Comparison of ENCODE assay signal across 15 cellular contexts in the genomic region with DNA sequence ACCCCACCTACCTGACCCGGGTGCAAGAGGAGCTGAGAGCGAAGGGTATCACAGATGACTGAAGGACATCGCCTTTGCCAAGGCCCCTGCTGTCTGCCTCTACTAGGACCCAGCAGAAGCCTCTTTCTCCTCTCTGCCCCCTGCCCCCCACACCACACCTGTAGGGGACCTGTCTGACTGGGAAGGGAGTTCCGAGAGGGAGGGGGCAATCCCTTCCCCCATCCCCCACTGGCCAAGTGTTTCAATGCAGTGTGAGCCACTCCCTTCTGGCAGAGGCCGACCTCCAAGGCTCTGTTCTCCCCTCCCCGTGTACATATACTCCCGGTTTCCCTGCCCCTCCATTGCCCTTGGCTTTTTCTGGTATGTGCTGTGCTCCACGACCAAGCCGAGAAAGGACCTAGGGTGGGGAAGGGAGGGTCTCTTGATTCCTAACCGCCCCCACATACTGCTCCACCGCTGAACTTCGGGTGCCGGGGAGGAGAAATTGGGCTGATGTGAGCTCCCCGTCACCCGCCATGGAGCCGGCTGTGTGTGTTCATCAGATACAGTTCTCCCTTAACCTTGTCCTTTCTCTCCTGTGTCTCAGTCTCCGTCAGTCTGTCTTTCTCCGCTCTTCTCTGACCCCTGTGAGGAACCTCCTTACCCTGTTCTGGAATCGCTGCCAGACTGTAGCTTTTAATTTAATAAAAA. TPM values are rescaled to one million over a fixed set of nuclear protein-coding genes. Genes with fewer than 3 reads are reported as not detected.
A peak's percentile ranks its signal among the peaks of the same experiment; 100 is the strongest.
DNase-seq lines count a peak whose midpoint lies in the region; ATAC-seq and TF ChIP-seq lines count a peak whose summit lies in the region.
"Had no signal": no experiment of that assay in that cellular context is flagged by ENCODE, and none has a peak within 500 bp of the region (broad histone marks: within the 10 kb centered on the region; RNA-seq: fewer than 3 reads in every experiment).

No MANE protein-coding gene starts in this region.

- H3K4me1 ChIP-seq in left ventricle myocardium inferior, result peaks cover 96% of the 10 kb centered on the region
- H3K4me1 ChIP-seq in ovary (ENCODE audit: insufficient read depth), result peaks cover 3% of the 10 kb centered on the region
- no peaks in the 10 kb centered on the region for H3K4me1 ChIP-seq in uterus
- peaks cover 25% of the 10 kb centered on the region for H3K4me1 ChIP-seq in effector memory CD4-positive, alpha-beta T cell (ENCODE audit: control insufficient read depth, insufficient read depth, low read length, poor library complexity, severe bottlenecking)

- H3K27me3 Mint-ChIP-seq in glutamatergic neuron (ENCODE audit: unreplicated experiment), result peaks cover 13% of the 10 kb centered on the region
- peaks cover 28% of the 10 kb centered on the region for H3K27me3 Mint-ChIP-seq in activated CD4-positive, alpha-beta memory T cell treated with anti-CD3 and anti-CD28 coated beads, Interleukin-2, amount 10 ng/mL, durations not matched to agents 7 days and 5 days

- H3K27me3 ChIP-seq in left ventricle myocardium inferior (ENCODE audit: low read depth), result peaks cover 4% of the 10 kb centered on the region
- H3K27me3 ChIP-seq in ovary, result no peaks in the 10 kb centered on the region
- H3K27me3 ChIP-seq in uterus, result no peaks in the 10 kb centered on the region
- H3K27me3 ChIP-seq in effector memory CD4-positive, alpha-beta T cell (replicated peaks; ENCODE audit: control insufficient read depth, insufficient read depth, low read length, poor library complexity, severe bottlenecking), result peaks cover 8% of the 10 kb centered on the region
- H3K27me3 ChIP-seq: MG63 had no signal

- no peak for DNase-seq in left ventricle myocardium inferior
- DNase-seq in Right ventricle myocardium superior, result no peak
- peak; percentile 31 for DNase-seq in glutamatergic neuron
- peak in 3 of 5 donors; percentile 40 to 59 (median 54) for DNase-seq in ovary
- DNase-seq in uterus, result peak; percentile 38 to 44
- DNase-seq in effector memory CD4-positive, alpha-beta T cell, result no peak
- DNase-seq in stimulated activated naive CD8-positive, alpha-beta T cell treated with anti-CD3 and anti-CD28 coated beads, Interleukin-15, Interleukin-2, amounts not matched to agents 100 U/mL and 50 U/mL, for 24 hours, result no peak
- DNase-seq in activated CD4-positive, alpha-beta memory T cell treated with anti-CD3 and anti-CD28 coated beads, Interleukin-2, amount 10 ng/mL, durations not matched to agents 7 days and 5 days, result no peak
- DNase-seq: activated CD4-positive, alpha-beta T cell treated with anti-CD3 and anti-CD28 coated beads, Interleukin-2, amount 50 U/mL, for 48 hours; activated effector memory CD4-positive, alpha-beta T cell treated with Interleukin-2 at 50 U/mL for 16 hours; MG63; NCI-H2107; NCI-H774; right lobe of liver; stimulated activated naive CD4-positive, alpha-beta T cell treated with Interleukin-2 at 50 U/mL for 16 hours had no signal

- POLR2A ChIA-PET in activated CD4-positive, alpha-beta memory T cell treated with anti-CD3 and anti-CD28 coated beads, Interleukin-2, amount 10 ng/mL, durations not matched to agents 7 days and 5 days (lab: Charles Lee), result no interaction called here

- no peak for ATAC-seq in Right ventricle myocardium superior (ENCODE audit: poor library complexity)
- no peak for ATAC-seq in stimulated activated naive CD8-positive, alpha-beta T cell treated with anti-CD3 and anti-CD28 coated beads, Interleukin-15, Interleukin-2, amounts not matched to agents 100 U/mL and 50 U/mL, for 24 hours
- ATAC-seq: right lobe of liver had no signal

- peak overlapping the region; percentile 82 for H3K4me3 Mint-ChIP-seq in glutamatergic neuron (ENCODE audit: unreplicated experiment)
- H3K4me3 Mint-ChIP-seq in activated CD4-positive, alpha-beta memory T cell treated with anti-CD3 and anti-CD28 coated beads, Interleukin-2, amount 10 ng/mL, durations not matched to agents 7 days and 5 days, result no peak overlapping the region

- intact Hi-C loops in left ventricle myocardium inferior (cut with micrococcal nuclease) (no loop called here), Right ventricle myocardium superior (cut with DNase I) (no loop called here), ovary (cut with DNase I) (no loop called here), uterus (cut with DNase I; ENCODE audit: low total_unique reads) (no loop called here)

- WGBS in ovary, 3 donors, result 16 to 22% (median 18%) methylated on average over 19 of the region's 19 CpGs

- peaks cover 18% of the 10 kb centered on the region for H3K36me3 ChIP-seq in left ventricle myocardium inferior
- H3K36me3 ChIP-seq in ovary, result no peaks in the 10 kb centered on the region
- no peaks in the 10 kb centered on the region for H3K36me3 ChIP-seq in uterus
- no peaks in the 10 kb centered on the region for H3K36me3 ChIP-seq in effector memory CD4-positive, alpha-beta T cell (ENCODE audit: control insufficient read depth, insufficient read depth, low read length)
- H3K36me3 ChIP-seq: MG63, right lobe of liver had no signal

- H3K9me3 Mint-ChIP-seq in glutamatergic neuron (ENCODE audit: unreplicated experiment), result peaks cover 22% of the 10 kb centered on the region
- H3K9me3 Mint-ChIP-seq in activated CD4-positive, alpha-beta memory T cell treated with anti-CD3 and anti-CD28 coated beads, Interleukin-2, amount 10 ng/mL, durations not matched to agents 7 days and 5 days, result no peaks in the 10 kb centered on the region

- CTCF ChIA-PET in activated CD4-positive, alpha-beta memory T cell treated with anti-CD3 and anti-CD28 coated beads, Interleukin-2, amount 10 ng/mL, durations not matched to agents 7 days and 5 days (lab: Charles Lee), result interaction anchor here (2.1 kb wide), 1 partner anchor 11 kb away, joined by 5 read pairs; no protein-coding TSS in a partner anchor

- no peaks in the 10 kb centered on the region for H3K36me3 Mint-ChIP-seq in glutamatergic neuron (ENCODE audit: unreplicated experiment)
- H3K36me3 Mint-ChIP-seq in activated CD4-positive, alpha-beta memory T cell treated with anti-CD3 and anti-CD28 coated beads, Interleukin-2, amount 10 ng/mL, durations not matched to agents 7 days and 5 days (ENCODE audit: low read depth), result peaks cover 2% of the 10 kb centered on the region

- no peak for TF ChIP-seq POLR2A in ovary (IDR thresholded peaks at IDR 0.05)
- no peak for TF ChIP-seq POLR2A in uterus (IDR thresholded peaks at IDR 0.05)

- H3K4me1 Mint-ChIP-seq in glutamatergic neuron (ENCODE audit: low read depth, unreplicated experiment), result peaks cover 43% of the 10 kb centered on the region
- peaks cover 16% of the 10 kb centered on the region for H3K4me1 Mint-ChIP-seq in activated CD4-positive, alpha-beta memory T cell treated with anti-CD3 and anti-CD28 coated beads, Interleukin-2, amount 10 ng/mL, durations not matched to agents 7 days and 5 days

- H3K4me3 ChIP-seq in left ventricle myocardium inferior, result peak overlapping the region; percentile 87
- peak overlapping the region; percentile 68 for H3K4me3 ChIP-seq in ovary
- peak overlapping the region; percentile 70 to 81 for H3K4me3 ChIP-seq in uterus
- no peak overlapping the region for H3K4me3 ChIP-seq in effector memory CD4-positive, alpha-beta T cell (ENCODE audit: insufficient read depth, low read depth, low read length, poor library complexity, severe bottlenecking)
- H3K4me3 ChIP-seq: MG63 had no signal

- H3K9me3 ChIP-seq in left ventricle myocardium inferior (replicated peaks) (no peaks in the 10 kb centered on the region), ovary (no peaks in the 10 kb centered on the region), uterus (no peaks in the 10 kb centered on the region)
- no peaks in the 10 kb centered on the region for H3K9me3 ChIP-seq in effector memory CD4-positive, alpha-beta T cell (ENCODE audit: control insufficient read depth, low read length)
- H3K9me3 ChIP-seq: MG63, right lobe of liver had no signal

- peak overlapping the region; percentile 52 for H3K27ac Mint-ChIP-seq in glutamatergic neuron (ENCODE audit: unreplicated experiment)
- H3K27ac Mint-ChIP-seq in activated CD4-positive, alpha-beta memory T cell treated with anti-CD3 and anti-CD28 coated beads, Interleukin-2, amount 10 ng/mL, durations not matched to agents 7 days and 5 days, result no peak overlapping the region

- no peak for TF ChIP-seq CTCF in left ventricle myocardium inferior (IDR thresholded peaks at IDR 0.05; ENCODE audit: borderline replicate concordance)
- no peak for TF ChIP-seq CTCF in glutamatergic neuron (IDR thresholded peaks at IDR 0.05; ENCODE audit: partially characterized antibody, unreplicated experiment)
- TF ChIP-seq CTCF in ovary (IDR thresholded peaks at IDR 0.05), result no peak
- TF ChIP-seq CTCF in uterus (IDR thresholded peaks at IDR 0.05), result no peak

- no peak for TF ChIP-seq EP300 in ovary (IDR thresholded peaks at IDR 0.05)

- peak overlapping the region; percentile 90 for H3K27ac ChIP-seq in left ventricle myocardium inferior (replicated peaks)
- H3K27ac ChIP-seq in ovary, result peak overlapping the region; percentile 56 to 84
- peak overlapping the region; percentile 93 to 94 for H3K27ac ChIP-seq in uterus
- H3K27ac ChIP-seq in effector memory CD4-positive, alpha-beta T cell (ENCODE audit: insufficient read depth, low read length, poor library complexity, severe bottlenecking), result no peak overlapping the region
- H3K27ac ChIP-seq: right lobe of liver had no signal

RNA-seq across cellular contexts. Expression of a gene that starts 2.0 kb away (rescaled TPM):
- total RNA-seq in left ventricle myocardium inferior (9.7 TPM), Right ventricle myocardium superior (14.3 TPM), glutamatergic neuron (ENCODE audit: unreplicated experiment) (80.2 TPM), ovary (10 to 100 TPM; 22.1 to 48.4 (median 37.1) TPM), uterus (100 to 1,000 TPM in 1 of 4 donors, 10 to 100 TPM in 3; 52.9 to 205 (median 85.6) TPM)
- 10 to 100 TPM; 47.4 to 48.8 TPM for polyA plus RNA-seq in ovary
- total RNA-seq in activated CD4-positive, alpha-beta memory T cell treated with anti-CD3 and anti-CD28 coated beads, Interleukin-2, amount 10 ng/mL, durations not matched to agents 7 days and 5 days, result under 1 TPM; 0.55 to 0.93 TPM

RNA-seq across cellular contexts. Expression of a gene that starts 4.6 kb away (rescaled TPM):
- total RNA-seq in left ventricle myocardium inferior (22.3 TPM), Right ventricle myocardium superior (21.7 TPM), glutamatergic neuron (ENCODE audit: unreplicated experiment) (99.6 TPM), ovary (10 to 100 TPM; 50.0 to 75.2 (median 57.8) TPM), uterus (10 to 100 TPM; 17.6 to 82.5 (median 40.9) TPM)
- polyA plus RNA-seq in ovary, result 10 to 100 TPM; 37.9 to 56.2 TPM
- 10 to 100 TPM; 19.3 to 21.8 TPM for total RNA-seq in activated CD4-positive, alpha-beta memory T cell treated with anti-CD3 and anti-CD28 coated beads, Interleukin-2, amount 10 ng/mL, durations not matched to agents 7 days and 5 days

RNA-seq across cellular contexts. Expression of a gene that starts 18.2 kb away (rescaled TPM):
- 12.3 TPM for total RNA-seq in left ventricle myocardium inferior
- 12.4 TPM for total RNA-seq in Right ventricle myocardium superior
- total RNA-seq in glutamatergic neuron (ENCODE audit: unreplicated experiment), result 27.5 TPM
- total RNA-seq in ovary, result 10 to 100 TPM; 16.9 to 30.4 (median 21.2) TPM
- 10 to 100 TPM; 13.1 to 42.0 TPM for polyA plus RNA-seq in ovary
- total RNA-seq in uterus, result 10 to 100 TPM in 3 of 4 donors, 1 to 10 TPM in 1; 2.6 to 29.3 (median 18.8) TPM
- total RNA-seq in activated CD4-positive, alpha-beta memory T cell treated with anti-CD3 and anti-CD28 coated beads, Interleukin-2, amount 10 ng/mL, durations not matched to agents 7 days and 5 days, result 10 to 100 TPM; 21.6 to 21.9 TPM

RNA-seq across cellular contexts. Expression of a gene that starts 23.8 kb away (rescaled TPM):
- total RNA-seq in left ventricle myocardium inferior (4.7 TPM), Right ventricle myocardium superior (5.6 TPM), glutamatergic neuron (ENCODE audit: unreplicated experiment) (83.9 TPM), ovary (1 to 10 TPM in 1 of 7 donors, under 1 TPM in 6; 0.28 to 1.5 (median 0.56) TPM), uterus (10 to 100 TPM in 1 of 4 donors, 1 to 10 TPM in 3; 2.9 to 14.1 (median 3.9) TPM)
- 1 to 10 TPM in 1 of 2 donors, under 1 TPM in 1; 0.22 to 1.3 TPM for polyA plus RNA-seq in ovary
- total RNA-seq in activated CD4-positive, alpha-beta memory T cell treated with anti-CD3 and anti-CD28 coated beads, Interleukin-2, amount 10 ng/mL, durations not matched to agents 7 days and 5 days, result 1 to 10 TPM; 1.4 to 1.8 TPM

RNA-seq across cellular contexts. Expression of a gene that starts 59.4 kb away (rescaled TPM):
- 0.08 TPM for total RNA-seq in left ventricle myocardium inferior
- 0.08 TPM for total RNA-seq in Right ventricle myocardium superior
- 314 TPM for total RNA-seq in glutamatergic neuron (ENCODE audit: unreplicated experiment)
- under 1 TPM in 6 of 7 donors, not detected in 1; 0.08 to 0.48 (median 0.30) TPM for total RNA-seq in ovary
- polyA plus RNA-seq in ovary, result under 1 TPM; 0.15 to 0.48 TPM
- 1 to 10 TPM in 3 of 4 donors, under 1 TPM in 1; 0.59 to 5.1 (median 1.9) TPM for total RNA-seq in uterus
- total RNA-seq in activated CD4-positive, alpha-beta memory T cell treated with anti-CD3 and anti-CD28 coated beads, Interleukin-2, amount 10 ng/mL, durations not matched to agents 7 days and 5 days, result 1 to 10 TPM in 1 of 2 experiments, under 1 TPM in 1; 0.93 to 1.0 TPM

Comparison
In these comparisons a context has a peak if more than half of its experiments do, and no peak if none do; other contexts are left out.
1. DNase-seq: peak in glutamatergic neuron (single experiment), ovary (3 of 5) and uterus (2 of 2); none in left ventricle myocardium inferior (single experiment), Right ventricle myocardium superior (single experiment), effector memory CD4-positive, alpha-beta T cell (0 of 3), stimulated activated naive CD8-positive, alpha-beta T cell treated with anti-CD3 and anti-CD28 coated beads, Interleukin-15, Interleukin-2, amounts not matched to agents 100 U/mL and 50 U/mL, for 24 hours (single experiment) and activated CD4-positive, alpha-beta memory T cell treated with anti-CD3 and anti-CD28 coated beads, Interleukin-2, amount 10 ng/mL, durations not matched to agents 7 days and 5 days (single experiment).